23 cellular contexts compared by ENCODE assay signal in the genomic region with DNA sequence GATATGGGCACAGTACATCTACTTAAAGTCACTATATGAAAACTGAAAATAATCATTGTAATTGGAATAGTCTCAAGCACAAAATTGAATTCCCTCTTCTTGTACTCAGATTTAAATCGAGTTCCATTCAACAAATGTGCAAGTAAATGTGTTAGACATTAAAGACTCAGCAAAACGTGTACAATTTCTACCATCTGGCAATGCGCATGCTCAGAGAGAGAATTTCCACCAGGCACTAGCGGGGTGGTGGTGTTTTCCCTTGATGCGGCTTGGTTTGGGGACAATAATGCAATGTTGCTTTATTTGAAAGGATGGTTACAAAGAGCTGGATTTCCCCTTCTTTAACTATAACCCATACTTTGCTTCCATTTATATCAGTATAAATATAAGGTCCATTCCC. TPM values are rescaled to one million over a fixed set of nuclear protein-coding genes. Genes with fewer than 3 reads are reported as not detected.
"Had no signal": no experiment of that assay in that cellular context is flagged by ENCODE, and none has a peak within 500 bp of the region (broad histone marks: within the 10 kb centered on the region; RNA-seq: fewer than 3 reads in every experiment).

No MANE protein-coding gene starts in this region.

- H3K4me3 Mint-ChIP-seq: immature natural killer cell; memory B cell; naive thymus-derived CD4-positive, alpha-beta T cell; neural crest cell had no signal

- H3K4me1 ChIP-seq: colonic mucosa, esophagus squamous epithelium, foreskin keratinocyte, lower lobe of right lung, right atrium auricular region, sigmoid colon, stomach, transverse colon had no signal

- DNase-seq: colonic mucosa; dermis blood vessel endothelial cell; esophagus squamous epithelium; foreskin keratinocyte; immature natural killer cell; left cardiac atrium; left ventricle myocardium inferior; lower lobe of right lung; midbrain; naive thymus-derived CD4-positive, alpha-beta T cell; ovary; sigmoid colon; small intestine; stimulated activated CD4-positive, alpha-beta T cell treated with anti-CD3 and anti-CD28 coated beads, Interleukin-12 subunit alpha, Interleukin-12 subunit beta, amount 100 ng/mL, for 4 hours; stimulated activated naive CD4-positive, alpha-beta T cell; stomach; substantia nigra; transverse colon had no signal

- ATAC-seq: foreskin keratinocyte; left cardiac atrium; lower lobe of right lung; naive thymus-derived CD4-positive, alpha-beta T cell had no signal

- H3K36me3 Mint-ChIP-seq: immature natural killer cell; memory B cell; naive thymus-derived CD4-positive, alpha-beta T cell had no signal

- H3K9me3 ChIP-seq: colonic mucosa, esophagus squamous epithelium, left ventricle myocardium inferior, lower lobe of right lung, ovary, right atrium auricular region, sigmoid colon, stomach, thoracic aorta, transverse colon had no signal

- FAIRE-seq: keratinocyte, small intestine had no signal

- H3K9me3 Mint-ChIP-seq: immature natural killer cell; memory B cell; naive thymus-derived CD4-positive, alpha-beta T cell had no signal

- H3K27me3 ChIP-seq: colonic mucosa, esophagus squamous epithelium, foreskin keratinocyte, ovary, right atrium auricular region, sigmoid colon, stomach, transverse colon had no signal

- H3K4me1 Mint-ChIP-seq: immature natural killer cell, memory B cell had no signal

- H3K36me3 ChIP-seq: colonic mucosa, esophagus squamous epithelium, left ventricle myocardium inferior, lower lobe of right lung, ovary, right atrium auricular region, sigmoid colon, stomach, thoracic aorta, transverse colon had no signal

- H3K27ac Mint-ChIP-seq: immature natural killer cell; memory B cell; naive thymus-derived CD4-positive, alpha-beta T cell had no signal

- H3K4me3 ChIP-seq: colonic mucosa, esophagus squamous epithelium, left ventricle myocardium inferior, lower lobe of right lung, ovary, right atrium auricular region, sigmoid colon, stomach, thoracic aorta, transverse colon had no signal

- H3K27ac ChIP-seq: colonic mucosa, esophagus squamous epithelium, foreskin keratinocyte, left ventricle myocardium inferior, lower lobe of right lung, ovary, right atrium auricular region, sigmoid colon, stomach, thoracic aorta, transverse colon had no signal

RNA-seq across cellular contexts. Expression of gene ADAMTS12, which starts 59.4 kb away (rescaled TPM):
- total RNA-seq: naive thymus-derived CD4-positive, alpha-beta T cell had no signal
- polyA plus RNA-seq: immature natural killer cell; naive thymus-derived CD4-positive, alpha-beta T cell had no signal
